1 cellular context compared by ENCODE assay signal in the genomic region with DNA sequence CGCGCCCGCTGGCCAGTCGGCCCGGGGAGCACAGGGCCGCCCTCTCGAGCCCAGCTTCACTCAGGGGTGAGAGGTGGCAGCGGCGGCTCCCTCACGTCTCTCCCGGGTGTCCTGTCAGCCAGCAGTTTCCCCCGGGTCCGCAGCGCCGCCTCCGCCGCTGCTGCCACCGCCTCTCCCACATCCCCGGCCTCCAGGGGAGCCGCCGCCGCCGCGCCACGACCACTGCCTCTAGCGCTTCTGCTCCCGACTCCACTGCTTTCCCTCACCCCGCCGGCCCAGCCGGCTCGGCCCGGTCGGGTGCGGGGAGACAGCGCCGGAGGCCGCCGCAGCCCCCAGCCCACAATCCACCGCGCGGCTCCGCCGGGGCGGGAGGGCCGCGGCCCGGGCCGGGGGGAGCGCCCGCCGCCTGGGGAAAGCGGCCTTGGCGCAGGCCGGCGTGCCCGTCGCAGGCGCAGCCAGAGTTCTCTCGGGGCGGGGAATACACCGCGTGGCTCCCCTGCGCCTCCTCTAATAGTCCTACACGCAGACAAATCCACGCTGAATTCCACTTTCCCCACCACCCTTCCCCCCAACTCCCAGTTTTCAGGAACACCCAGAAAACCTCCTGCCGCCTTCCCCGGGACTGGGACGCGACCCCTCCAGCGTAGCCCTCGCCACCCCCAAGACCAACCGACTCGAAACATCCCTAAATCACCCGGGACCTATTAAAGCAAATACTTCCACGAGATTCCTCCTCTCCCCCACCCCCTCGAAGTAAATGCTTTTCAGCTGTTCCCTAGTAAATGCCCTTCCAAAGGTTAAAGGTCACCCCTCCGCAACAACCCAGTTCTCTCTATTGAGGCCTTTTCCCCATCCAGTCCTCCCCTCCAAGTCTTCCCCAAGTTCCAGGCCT.
A peak's percentile ranks its signal among the peaks of the same experiment; 100 is the strongest.
TF ChIP-seq lines count a peak whose summit lies in the region.

A gene with protein sequence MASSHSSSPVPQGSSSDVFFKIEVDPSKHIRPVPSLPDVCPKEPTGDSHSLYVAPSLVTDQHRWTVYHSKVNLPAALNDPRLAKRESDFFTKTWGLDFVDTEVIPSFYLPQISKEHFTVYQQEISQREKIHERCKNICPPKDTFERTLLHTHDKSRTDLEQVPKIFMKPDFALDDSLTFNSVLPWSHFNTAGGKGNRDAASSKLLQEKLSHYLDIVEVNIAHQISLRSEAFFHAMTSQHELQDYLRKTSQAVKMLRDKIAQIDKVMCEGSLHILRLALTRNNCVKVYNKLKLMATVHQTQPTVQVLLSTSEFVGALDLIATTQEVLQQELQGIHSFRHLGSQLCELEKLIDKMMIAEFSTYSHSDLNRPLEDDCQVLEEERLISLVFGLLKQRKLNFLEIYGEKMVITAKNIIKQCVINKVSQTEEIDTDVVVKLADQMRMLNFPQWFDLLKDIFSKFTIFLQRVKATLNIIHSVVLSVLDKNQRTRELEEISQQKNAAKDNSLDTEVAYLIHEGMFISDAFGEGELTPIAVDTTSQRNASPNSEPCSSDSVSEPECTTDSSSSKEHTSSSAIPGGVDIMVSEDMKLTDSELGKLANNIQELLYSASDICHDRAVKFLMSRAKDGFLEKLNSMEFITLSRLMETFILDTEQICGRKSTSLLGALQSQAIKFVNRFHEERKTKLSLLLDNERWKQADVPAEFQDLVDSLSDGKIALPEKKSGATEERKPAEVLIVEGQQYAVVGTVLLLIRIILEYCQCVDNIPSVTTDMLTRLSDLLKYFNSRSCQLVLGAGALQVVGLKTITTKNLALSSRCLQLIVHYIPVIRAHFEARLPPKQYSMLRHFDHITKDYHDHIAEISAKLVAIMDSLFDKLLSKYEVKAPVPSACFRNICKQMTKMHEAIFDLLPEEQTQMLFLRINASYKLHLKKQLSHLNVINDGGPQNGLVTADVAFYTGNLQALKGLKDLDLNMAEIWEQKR (minus strand): TSS at position 346 of the 892 bp plus-strand sequence. CDS start 35,429 bp downstream, outside the sequence.

TF ChIP-seq in HepG2, 621 proteins besides CTCF, POLR2A, EP300 and RAD21 (continued from another document and continues in another):
- TF ChIP-seq, protein P1, sequence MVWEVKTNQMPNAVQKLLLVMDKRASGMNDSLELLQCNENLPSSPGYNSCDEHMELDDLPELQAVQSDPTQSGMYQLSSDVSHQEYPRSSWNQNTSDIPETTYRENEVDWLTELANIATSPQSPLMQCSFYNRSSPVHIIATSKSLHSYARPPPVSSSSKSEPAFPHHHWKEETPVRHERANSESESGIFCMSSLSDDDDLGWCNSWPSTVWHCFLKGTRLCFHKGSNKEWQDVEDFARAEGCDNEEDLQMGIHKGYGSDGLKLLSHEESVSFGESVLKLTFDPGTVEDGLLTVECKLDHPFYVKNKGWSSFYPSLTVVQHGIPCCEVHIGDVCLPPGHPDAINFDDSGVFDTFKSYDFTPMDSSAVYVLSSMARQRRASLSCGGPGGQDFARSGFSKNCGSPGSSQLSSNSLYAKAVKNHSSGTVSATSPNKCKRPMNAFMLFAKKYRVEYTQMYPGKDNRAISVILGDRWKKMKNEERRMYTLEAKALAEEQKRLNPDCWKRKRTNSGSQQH (CRISPR knock-in tag; IDR thresholded peaks at IDR 0.05; ENCODE audit: low read depth) = no peak; the same call in 1 of the 2 replicates
- TF ChIP-seq GABPB1 (CRISPR knock-in tag; IDR thresholded peaks at IDR 0.05) (peak; percentile 69), POLR2AphosphoS2 (IDR thresholded peaks at IDR 0.05; ENCODE audit: low read depth, low read length) (no peak), ELF1 (CRISPR knock-in tag; IDR thresholded peaks at IDR 0.05) (no peak; the same call in 1 of the 2 replicates), NR2F1 (CRISPR knock-in tag; IDR thresholded peaks at IDR 0.05) (peak; percentile 48 to 93), ATRX (CRISPR knock-in tag; IDR thresholded peaks at IDR 0.05; ENCODE audit: borderline replicate concordance) (no peak), ARNTL (CRISPR knock-in tag; IDR thresholded peaks at IDR 0.05) (0 out of 2 replicates have a peak, but pooled peaks have one; percentile 35), ZNF543 (CRISPR knock-in tag; IDR thresholded peaks at IDR 0.05) (no peak), RBM39 (IDR thresholded peaks at IDR 0.05; ENCODE audit: low read depth, low read length, poor library complexity, severe bottlenecking) (peak; percentile 6), MTF1 (CRISPR knock-in tag; IDR thresholded peaks at IDR 0.05) (no peak), HMG20A (CRISPR knock-in tag; IDR thresholded peaks at IDR 0.05; ENCODE audit: borderline replicate concordance) (no peak; the same call in 1 of the 2 replicates), NKX3-1 (CRISPR knock-in tag; IDR thresholded peaks at IDR 0.05) (peak; percentile 64; the same call in 1 of the 2 replicates), FOXA3 (CRISPR knock-in tag; IDR thresholded peaks at IDR 0.05) (peak; percentile 28), ZBTB8A (CRISPR knock-in tag; IDR thresholded peaks at IDR 0.05; ENCODE audit: borderline replicate concordance, low read depth) (no peak), TCF7 (IDR thresholded peaks at IDR 0.05; ENCODE audit: low read depth) (no peak)
- TF ChIP-seq, protein P2, sequence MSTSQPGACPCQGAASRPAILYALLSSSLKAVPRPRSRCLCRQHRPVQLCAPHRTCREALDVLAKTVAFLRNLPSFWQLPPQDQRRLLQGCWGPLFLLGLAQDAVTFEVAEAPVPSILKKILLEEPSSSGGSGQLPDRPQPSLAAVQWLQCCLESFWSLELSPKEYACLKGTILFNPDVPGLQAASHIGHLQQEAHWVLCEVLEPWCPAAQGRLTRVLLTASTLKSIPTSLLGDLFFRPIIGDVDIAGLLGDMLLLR (CRISPR knock-in tag; IDR thresholded peaks at IDR 0.05) = 0 out of 2 replicates have a peak, but pooled peaks have one; percentile 13
- TF ChIP-seq, protein P3, sequence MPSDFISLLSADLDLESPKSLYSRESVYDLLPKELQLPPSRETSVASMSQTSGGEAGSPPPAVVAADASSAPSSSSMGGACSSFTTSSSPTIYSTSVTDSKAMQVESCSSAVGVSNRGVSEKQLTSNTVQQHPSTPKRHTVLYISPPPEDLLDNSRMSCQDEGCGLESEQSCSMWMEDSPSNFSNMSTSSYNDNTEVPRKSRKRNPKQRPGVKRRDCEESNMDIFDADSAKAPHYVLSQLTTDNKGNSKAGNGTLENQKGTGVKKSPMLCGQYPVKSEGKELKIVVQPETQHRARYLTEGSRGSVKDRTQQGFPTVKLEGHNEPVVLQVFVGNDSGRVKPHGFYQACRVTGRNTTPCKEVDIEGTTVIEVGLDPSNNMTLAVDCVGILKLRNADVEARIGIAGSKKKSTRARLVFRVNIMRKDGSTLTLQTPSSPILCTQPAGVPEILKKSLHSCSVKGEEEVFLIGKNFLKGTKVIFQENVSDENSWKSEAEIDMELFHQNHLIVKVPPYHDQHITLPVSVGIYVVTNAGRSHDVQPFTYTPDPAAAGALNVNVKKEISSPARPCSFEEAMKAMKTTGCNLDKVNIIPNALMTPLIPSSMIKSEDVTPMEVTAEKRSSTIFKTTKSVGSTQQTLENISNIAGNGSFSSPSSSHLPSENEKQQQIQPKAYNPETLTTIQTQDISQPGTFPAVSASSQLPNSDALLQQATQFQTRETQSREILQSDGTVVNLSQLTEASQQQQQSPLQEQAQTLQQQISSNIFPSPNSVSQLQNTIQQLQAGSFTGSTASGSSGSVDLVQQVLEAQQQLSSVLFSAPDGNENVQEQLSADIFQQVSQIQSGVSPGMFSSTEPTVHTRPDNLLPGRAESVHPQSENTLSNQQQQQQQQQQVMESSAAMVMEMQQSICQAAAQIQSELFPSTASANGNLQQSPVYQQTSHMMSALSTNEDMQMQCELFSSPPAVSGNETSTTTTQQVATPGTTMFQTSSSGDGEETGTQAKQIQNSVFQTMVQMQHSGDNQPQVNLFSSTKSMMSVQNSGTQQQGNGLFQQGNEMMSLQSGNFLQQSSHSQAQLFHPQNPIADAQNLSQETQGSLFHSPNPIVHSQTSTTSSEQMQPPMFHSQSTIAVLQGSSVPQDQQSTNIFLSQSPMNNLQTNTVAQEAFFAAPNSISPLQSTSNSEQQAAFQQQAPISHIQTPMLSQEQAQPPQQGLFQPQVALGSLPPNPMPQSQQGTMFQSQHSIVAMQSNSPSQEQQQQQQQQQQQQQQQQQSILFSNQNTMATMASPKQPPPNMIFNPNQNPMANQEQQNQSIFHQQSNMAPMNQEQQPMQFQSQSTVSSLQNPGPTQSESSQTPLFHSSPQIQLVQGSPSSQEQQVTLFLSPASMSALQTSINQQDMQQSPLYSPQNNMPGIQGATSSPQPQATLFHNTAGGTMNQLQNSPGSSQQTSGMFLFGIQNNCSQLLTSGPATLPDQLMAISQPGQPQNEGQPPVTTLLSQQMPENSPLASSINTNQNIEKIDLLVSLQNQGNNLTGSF (CRISPR knock-in tag; IDR thresholded peaks at IDR 0.05) = no peak
- TF ChIP-seq, protein P4, sequence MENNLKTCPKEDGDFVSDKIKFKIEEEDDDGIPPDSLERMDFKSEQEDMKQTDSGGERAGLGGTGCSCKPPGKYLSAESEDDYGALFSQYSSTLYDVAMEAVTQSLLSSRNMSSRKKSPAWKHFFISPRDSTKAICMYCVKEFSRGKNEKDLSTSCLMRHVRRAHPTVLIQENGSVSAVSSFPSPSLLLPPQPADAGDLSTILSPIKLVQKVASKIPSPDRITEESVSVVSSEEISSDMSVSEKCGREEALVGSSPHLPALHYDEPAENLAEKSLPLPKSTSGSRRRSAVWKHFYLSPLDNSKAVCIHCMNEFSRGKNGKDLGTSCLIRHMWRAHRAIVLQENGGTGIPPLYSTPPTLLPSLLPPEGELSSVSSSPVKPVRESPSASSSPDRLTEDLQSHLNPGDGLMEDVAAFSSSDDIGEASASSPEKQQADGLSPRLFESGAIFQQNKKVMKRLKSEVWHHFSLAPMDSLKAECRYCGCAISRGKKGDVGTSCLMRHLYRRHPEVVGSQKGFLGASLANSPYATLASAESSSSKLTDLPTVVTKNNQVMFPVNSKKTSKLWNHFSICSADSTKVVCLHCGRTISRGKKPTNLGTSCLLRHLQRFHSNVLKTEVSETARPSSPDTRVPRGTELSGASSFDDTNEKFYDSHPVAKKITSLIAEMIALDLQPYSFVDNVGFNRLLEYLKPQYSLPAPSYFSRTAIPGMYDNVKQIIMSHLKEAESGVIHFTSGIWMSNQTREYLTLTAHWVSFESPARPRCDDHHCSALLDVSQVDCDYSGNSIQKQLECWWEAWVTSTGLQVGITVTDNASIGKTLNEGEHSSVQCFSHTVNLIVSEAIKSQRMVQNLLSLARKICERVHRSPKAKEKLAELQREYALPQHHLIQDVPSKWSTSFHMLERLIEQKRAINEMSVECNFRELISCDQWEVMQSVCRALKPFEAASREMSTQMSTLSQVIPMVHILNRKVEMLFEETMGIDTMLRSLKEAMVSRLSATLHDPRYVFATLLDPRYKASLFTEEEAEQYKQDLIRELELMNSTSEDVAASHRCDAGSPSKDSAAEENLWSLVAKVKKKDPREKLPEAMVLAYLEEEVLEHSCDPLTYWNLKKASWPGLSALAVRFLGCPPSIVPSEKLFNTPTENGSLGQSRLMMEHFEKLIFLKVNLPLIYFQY (CRISPR knock-in tag; IDR thresholded peaks at IDR 0.05; ENCODE audit: borderline replicate concordance) = peak; percentile 79; the same call in 1 of the 2 replicates
- TF ChIP-seq, protein P5, sequence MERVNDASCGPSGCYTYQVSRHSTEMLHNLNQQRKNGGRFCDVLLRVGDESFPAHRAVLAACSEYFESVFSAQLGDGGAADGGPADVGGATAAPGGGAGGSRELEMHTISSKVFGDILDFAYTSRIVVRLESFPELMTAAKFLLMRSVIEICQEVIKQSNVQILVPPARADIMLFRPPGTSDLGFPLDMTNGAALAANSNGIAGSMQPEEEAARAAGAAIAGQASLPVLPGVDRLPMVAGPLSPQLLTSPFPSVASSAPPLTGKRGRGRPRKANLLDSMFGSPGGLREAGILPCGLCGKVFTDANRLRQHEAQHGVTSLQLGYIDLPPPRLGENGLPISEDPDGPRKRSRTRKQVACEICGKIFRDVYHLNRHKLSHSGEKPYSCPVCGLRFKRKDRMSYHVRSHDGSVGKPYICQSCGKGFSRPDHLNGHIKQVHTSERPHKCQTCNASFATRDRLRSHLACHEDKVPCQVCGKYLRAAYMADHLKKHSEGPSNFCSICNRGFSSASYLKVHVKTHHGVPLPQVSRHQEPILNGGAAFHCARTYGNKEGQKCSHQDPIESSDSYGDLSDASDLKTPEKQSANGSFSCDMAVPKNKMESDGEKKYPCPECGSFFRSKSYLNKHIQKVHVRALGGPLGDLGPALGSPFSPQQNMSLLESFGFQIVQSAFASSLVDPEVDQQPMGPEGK (CRISPR knock-in tag; IDR thresholded peaks at IDR 0.05) = no peak; the same call in none of the 2 replicates
- TF ChIP-seq, protein P6, sequence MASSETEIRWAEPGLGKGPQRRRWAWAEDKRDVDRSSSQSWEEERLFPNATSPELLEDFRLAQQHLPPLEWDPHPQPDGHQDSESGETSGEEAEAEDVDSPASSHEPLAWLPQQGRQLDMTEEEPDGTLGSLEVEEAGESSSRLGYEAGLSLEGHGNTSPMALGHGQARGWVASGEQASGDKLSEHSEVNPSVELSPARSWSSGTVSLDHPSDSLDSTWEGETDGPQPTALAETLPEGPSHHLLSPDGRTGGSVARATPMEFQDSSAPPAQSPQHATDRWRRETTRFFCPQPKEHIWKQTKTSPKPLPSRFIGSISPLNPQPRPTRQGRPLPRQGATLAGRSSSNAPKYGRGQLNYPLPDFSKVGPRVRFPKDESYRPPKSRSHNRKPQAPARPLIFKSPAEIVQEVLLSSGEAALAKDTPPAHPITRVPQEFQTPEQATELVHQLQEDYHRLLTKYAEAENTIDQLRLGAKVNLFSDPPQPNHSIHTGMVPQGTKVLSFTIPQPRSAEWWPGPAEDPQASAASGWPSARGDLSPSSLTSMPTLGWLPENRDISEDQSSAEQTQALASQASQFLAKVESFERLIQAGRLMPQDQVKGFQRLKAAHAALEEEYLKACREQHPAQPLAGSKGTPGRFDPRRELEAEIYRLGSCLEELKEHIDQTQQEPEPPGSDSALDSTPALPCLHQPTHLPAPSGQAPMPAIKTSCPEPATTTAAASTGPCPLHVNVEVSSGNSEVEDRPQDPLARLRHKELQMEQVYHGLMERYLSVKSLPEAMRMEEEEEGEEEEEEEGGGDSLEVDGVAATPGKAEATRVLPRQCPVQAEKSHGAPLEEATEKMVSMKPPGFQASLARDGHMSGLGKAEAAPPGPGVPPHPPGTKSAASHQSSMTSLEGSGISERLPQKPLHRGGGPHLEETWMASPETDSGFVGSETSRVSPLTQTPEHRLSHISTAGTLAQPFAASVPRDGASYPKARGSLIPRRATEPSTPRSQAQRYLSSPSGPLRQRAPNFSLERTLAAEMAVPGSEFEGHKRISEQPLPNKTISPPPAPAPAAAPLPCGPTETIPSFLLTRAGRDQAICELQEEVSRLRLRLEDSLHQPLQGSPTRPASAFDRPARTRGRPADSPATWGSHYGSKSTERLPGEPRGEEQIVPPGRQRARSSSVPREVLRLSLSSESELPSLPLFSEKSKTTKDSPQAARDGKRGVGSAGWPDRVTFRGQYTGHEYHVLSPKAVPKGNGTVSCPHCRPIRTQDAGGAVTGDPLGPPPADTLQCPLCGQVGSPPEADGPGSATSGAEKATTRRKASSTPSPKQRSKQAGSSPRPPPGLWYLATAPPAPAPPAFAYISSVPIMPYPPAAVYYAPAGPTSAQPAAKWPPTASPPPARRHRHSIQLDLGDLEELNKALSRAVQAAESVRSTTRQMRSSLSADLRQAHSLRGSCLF (CRISPR knock-in tag; IDR thresholded peaks at IDR 0.05; ENCODE audit: borderline replicate concordance) = no peak
- TF ChIP-seq, protein P7, sequence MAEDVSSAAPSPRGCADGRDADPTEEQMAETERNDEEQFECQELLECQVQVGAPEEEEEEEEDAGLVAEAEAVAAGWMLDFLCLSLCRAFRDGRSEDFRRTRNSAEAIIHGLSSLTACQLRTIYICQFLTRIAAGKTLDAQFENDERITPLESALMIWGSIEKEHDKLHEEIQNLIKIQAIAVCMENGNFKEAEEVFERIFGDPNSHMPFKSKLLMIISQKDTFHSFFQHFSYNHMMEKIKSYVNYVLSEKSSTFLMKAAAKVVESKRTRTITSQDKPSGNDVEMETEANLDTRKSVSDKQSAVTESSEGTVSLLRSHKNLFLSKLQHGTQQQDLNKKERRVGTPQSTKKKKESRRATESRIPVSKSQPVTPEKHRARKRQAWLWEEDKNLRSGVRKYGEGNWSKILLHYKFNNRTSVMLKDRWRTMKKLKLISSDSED (CRISPR knock-in tag; IDR thresholded peaks at IDR 0.05) = no peak
